Comparison of ENCODE assay signal across 8 cellular contexts in genomic region chr10:118423800-118424479, GRCh38.
DNase-seq lines count a peak whose midpoint lies in the region; ATAC-seq, FAIRE-seq and TF ChIP-seq lines count a peak whose summit lies in the region.

No MANE protein-coding gene starts in this region.

- H3K9me2 ChIP-seq in Loucy (replicated peaks; ENCODE audit: low read depth, low read length): no peaks in the 10 kb centered on the region

- TF ChIP-seq CTCF in Loucy (conservative IDR thresholded peaks at IDR 0.05; ENCODE audit: low read length) (peak; percentile 82), ovary (IDR thresholded peaks at IDR 0.05) (peak; percentile 24 to 37 (median 34)), upper lobe of left lung (IDR thresholded peaks at IDR 0.05) (peak; percentile 35 to 76 (median 50))

- H3K27ac ChIP-seq in ovary (no peak overlapping the region), upper lobe of left lung (no peak overlapping the region)

- no peak overlapping the region for H3K9ac ChIP-seq in Loucy (ENCODE audit: low read depth, low read length, poor library complexity, severe bottlenecking)

- no peaks in the 10 kb centered on the region for H3K27me3 ChIP-seq in Loucy (ENCODE audit: insufficient read depth, low read length, poor library complexity, severe bottlenecking)
- no peaks in the 10 kb centered on the region for H3K27me3 ChIP-seq in ovary
- no peaks in the 10 kb centered on the region for H3K27me3 ChIP-seq in upper lobe of left lung

- FAIRE-seq in frontal cortex (lab: Jason Lieb, UNC): no peak

- ATAC-seq in GM21825 (IDR thresholded peaks at IDR 0.05; ENCODE audit: unreplicated experiment) (peak; percentile 82), upper lobe of left lung (ENCODE audit: low FRiP score in 2 of 2) (peak; percentile 82 to 93)

- DNase-seq in Daoy (ENCODE audit: low read depth) (peak; percentile 84), SIG-M5 (lab: John Stamatoyannopoulos, UW) (peak; percentile 47), frontal cortex (ENCODE audit: low spot score in 2 of 2) (peak; percentile 6 to 37), ovary (peak; percentile 78 to 89 (median 82)), upper lobe of left lung (peak in 1 of 2 donors; percentile 57)
- peak; percentile 10 for DNase-seq in activated T-helper 9 cell treated with anti-CD3 and anti-CD28 coated beads, Interleukin-2, amount 50 U/mL, for 16 hours (ENCODE audit: low read depth)

- TF ChIP-seq POLR2A in ovary (IDR thresholded peaks at IDR 0.05) (no peak), upper lobe of left lung (IDR thresholded peaks at IDR 0.05) (no peak)

- TF ChIP-seq EP300 in ovary (IDR thresholded peaks at IDR 0.05) (no peak), upper lobe of left lung (IDR thresholded peaks at IDR 0.05) (no peak)

- H3K36me3 ChIP-seq in Loucy (ENCODE audit: insufficient read depth, low read length) (no peaks in the 10 kb centered on the region), ovary (no peaks in the 10 kb centered on the region), upper lobe of left lung (no peaks in the 10 kb centered on the region)

- no peaks in the 10 kb centered on the region for H3K9me3 ChIP-seq in Loucy (ENCODE audit: insufficient read depth, low read depth, low read length)
- H3K9me3 ChIP-seq in ovary: no peaks in the 10 kb centered on the region
- no peaks in the 10 kb centered on the region for H3K9me3 ChIP-seq in upper lobe of left lung

- H3K4me1 ChIP-seq in Loucy (ENCODE audit: insufficient read depth, low read length, poor library complexity, severe bottlenecking): no peaks in the 10 kb centered on the region
- H3K4me1 ChIP-seq in ovary (ENCODE audit: insufficient read depth): no peaks in the 10 kb centered on the region
- H3K4me1 ChIP-seq in upper lobe of left lung: no peaks in the 10 kb centered on the region

- no peak overlapping the region for H3K4me3 ChIP-seq in Loucy (ENCODE audit: low read length, poor library complexity, severe bottlenecking)
- H3K4me3 ChIP-seq in ovary: no peak overlapping the region
- H3K4me3 ChIP-seq in upper lobe of left lung: no peak overlapping the region

- H4K20me1 ChIP-seq in Loucy (ENCODE audit: insufficient read depth, low read length, poor library complexity, severe bottlenecking): no peaks in the 10 kb centered on the region

- peak overlapping the region; percentile 73 for H2AFZ ChIP-seq in Loucy (ENCODE audit: low read length)

- intact Hi-C loops in ovary (cut with DNase I): no loop called here

- no peaks in the 10 kb centered on the region for H3K79me2 ChIP-seq in Loucy (ENCODE audit: insufficient read depth, low read length)

- H3F3A ChIP-seq in Loucy (ENCODE audit: low read depth): no peaks in the 10 kb centered on the region

- no peak overlapping the region for H3K4me2 ChIP-seq in Loucy (ENCODE audit: low read depth, low read length, poor library complexity, severe bottlenecking)

- 9 to 49% (median 9%) methylated on average over 15 of the region's 15 CpGs for WGBS in ovary, 3 donors
- WGBS in upper lobe of left lung, 2 donors: 15 to 35% methylated on average over 15 of the region's 15 CpGs
